Comparison of ENCODE assay signal across 23 cellular contexts in genomic region chr3:129610276-129610675, GRCh38. TPM values are rescaled to one million over a fixed set of nuclear protein-coding genes. Genes with fewer than 3 reads are reported as not detected.
A peak's percentile ranks its signal among the peaks of the same experiment; 100 is the strongest.
DNase-seq lines count a peak whose midpoint lies in the region; ATAC-seq and TF ChIP-seq lines count a peak whose summit lies in the region.
"Had no signal": no experiment of that assay in that cellular context is flagged by ENCODE, and none has a peak within 500 bp of the region (broad histone marks: within the 10 kb centered on the region; RNA-seq: fewer than 3 reads in every experiment).

No MANE protein-coding gene starts in this region.

- H2AK5ac ChIP-seq in trophoblast cell (ENCODE audit: low read length), result peak overlapping the region; percentile 71

- H3K23ac ChIP-seq in trophoblast cell (ENCODE audit: low read length), result no peak overlapping the region

- H3K27me3 ChIP-seq in ACC112 (ENCODE audit: insufficient read depth, low read length), result no peaks in the 10 kb centered on the region
- no peaks in the 10 kb centered on the region for H3K27me3 ChIP-seq in ascending aorta
- H3K27me3 ChIP-seq in left ventricle myocardium inferior (ENCODE audit: low read depth), result peaks cover 10% of the 10 kb centered on the region
- H3K27me3 ChIP-seq in trophoblast cell (ENCODE audit: insufficient read depth, low read length), result no peaks in the 10 kb centered on the region

- DNase-seq in ascending aorta (ENCODE audit: low spot score in 2 of 2), result no peak
- DNase-seq in left ventricle myocardium inferior, result no peak
- DNase-seq in trophoblast cell, result no peak
- no peak for DNase-seq in NCI-H1436 treated with DMSO at 0.1 percent for 48 hours (lab: John Stamatoyannopoulos, UW)
- DNase-seq in amygdala (lab: John Stamatoyannopoulos, UW), result no peak
- DNase-seq in H4 (ENCODE audit: low spot score), result no peak
- DNase-seq: ACHN; activated B cell treated with CpG ODN at 0.5 μM for 24 hours; activated CD4-positive, alpha-beta memory T cell treated with anti-CD3 and anti-CD28 coated beads for 36 hours; activated effector memory CD4-positive, alpha-beta T cell treated with anti-CD3 and anti-CD28 coated beads, Interleukin-2, amount 50 U/mL, for 16 hours; activated naive CD8-positive, alpha-beta T cell treated with anti-CD3 and anti-CD28 coated beads, Interleukin-2, amount 50 U/mL, for 24 hours; activated T-cell treated with anti-CD3 and anti-CD28 coated beads for 4 hours; KBM-7; NCI-H526 treated with DMSO at 0.1 percent for 48 hours; RPMI8226; SK-N-SH; stimulated activated CD4-positive, alpha-beta T cell treated with anti-CD3 and anti-CD28 coated beads, Interleukin-4, amount 100 ng/mL, for 24 hours had no signal

- H3K14ac ChIP-seq in trophoblast cell (ENCODE audit: low read length), result peak overlapping the region; percentile 45

- no peak overlapping the region for H2AFZ ChIP-seq in ACC112 (ENCODE audit: low read length, unreplicated experiment)
- H2AFZ ChIP-seq in trophoblast cell (ENCODE audit: insufficient read depth, low read length, poor library complexity), result peak overlapping the region; percentile 15
- H2AFZ ChIP-seq: neural progenitor cell had no signal

- TF ChIP-seq CTCF in ascending aorta (IDR thresholded peaks at IDR 0.05), result no peak
- no peak for TF ChIP-seq CTCF in left ventricle myocardium inferior (IDR thresholded peaks at IDR 0.05; ENCODE audit: borderline replicate concordance)

- H3K4me2 ChIP-seq in trophoblast cell (ENCODE audit: low read length), result no peak overlapping the region
- H3K4me2 ChIP-seq: neural progenitor cell, SK-N-SH had no signal

- H3K79me2 ChIP-seq in ACC112 (ENCODE audit: control insufficient read depth, insufficient read depth, low read length, unreplicated experiment) (peaks cover 10% of the 10 kb centered on the region), trophoblast cell (ENCODE audit: control insufficient read depth, insufficient read depth, low read length, poor library complexity) (peaks cover 24% of the 10 kb centered on the region)

- peak overlapping the region; percentile 94 for H2BK12ac ChIP-seq in trophoblast cell (ENCODE audit: low read length)

- H3K4me3 ChIP-seq in ACC112 (ENCODE audit: low read depth, low read length), result no peak overlapping the region
- H3K4me3 ChIP-seq in ascending aorta, result no peak overlapping the region
- no peak overlapping the region for H3K4me3 ChIP-seq in left ventricle myocardium inferior
- no peak overlapping the region for H3K4me3 ChIP-seq in trophoblast cell (ENCODE audit: low read depth, low read length)
- H3K4me3 ChIP-seq: coronary artery, left lung, neural progenitor cell had no signal

- no peaks in the 10 kb centered on the region for H3K36me3 ChIP-seq in ACC112 (ENCODE audit: insufficient read depth, low read length)
- no peaks in the 10 kb centered on the region for H3K36me3 ChIP-seq in ascending aorta
- no peaks in the 10 kb centered on the region for H3K36me3 ChIP-seq in left ventricle myocardium inferior
- H3K36me3 ChIP-seq in trophoblast cell (ENCODE audit: control insufficient read depth in 1 of 2, insufficient read depth in 2 of 2, low read length in 2 of 2), result no peaks in the 10 kb centered on the region
- H3K36me3 ChIP-seq: left lung, neural progenitor cell had no signal

- H3K9me3 ChIP-seq in ascending aorta, result no peaks in the 10 kb centered on the region
- H3K9me3 ChIP-seq in left ventricle myocardium inferior (replicated peaks), result no peaks in the 10 kb centered on the region
- peaks cover 3% of the 10 kb centered on the region for H3K9me3 ChIP-seq in trophoblast cell (ENCODE audit: insufficient read depth, low read depth, low read length)
- H3K9me3 ChIP-seq: left lung, SK-N-SH had no signal

- H3K79me1 ChIP-seq in trophoblast cell (ENCODE audit: low read length), result peaks cover 64% of the 10 kb centered on the region

- H3K27ac ChIP-seq in ACC112 (ENCODE audit: low read depth, low read length) (peak overlapping the region; percentile 37; the same call in 1 of the 2 replicates), ascending aorta (peak overlapping the region; percentile 14 to 94), left ventricle myocardium inferior (replicated peaks) (peak overlapping the region; percentile 97), trophoblast cell (ENCODE audit: low read depth, low read length) (peak overlapping the region; percentile 80)
- H3K27ac ChIP-seq: C4-2B, neural progenitor cell had no signal

- H2BK120ac ChIP-seq in trophoblast cell (ENCODE audit: insufficient read depth, low read length, poor library complexity), result peak overlapping the region; percentile 93

- H3K9ac ChIP-seq in trophoblast cell (ENCODE audit: low read length), result no peak overlapping the region
- H3K9ac ChIP-seq: neural progenitor cell, SK-N-SH had no signal

- H3K4me1 ChIP-seq in ACC112 (ENCODE audit: control insufficient read depth, insufficient read depth, low read length, unreplicated experiment) (peaks cover 40% of the 10 kb centered on the region), ascending aorta (peaks cover 13 to 47% of the 10 kb centered on the region in 2 donors), left ventricle myocardium inferior (peaks cover 92% of the 10 kb centered on the region), trophoblast cell (ENCODE audit: control insufficient read depth in 1 of 2, insufficient read depth in 2 of 2, low read length in 2 of 2) (peaks cover 45 to 54% of the 10 kb centered on the region in 2 experiments)

- peak overlapping the region; percentile 49 for H3K4ac ChIP-seq in trophoblast cell (ENCODE audit: low read depth, low read length)

- intact Hi-C loops in ascending aorta (cut with DNase I) (no loop called here), left ventricle myocardium inferior (cut with micrococcal nuclease) (no loop called here)

- no peak overlapping the region for H4K12ac ChIP-seq in trophoblast cell (ENCODE audit: low read depth, low read length)

- H3K18ac ChIP-seq in trophoblast cell (ENCODE audit: low read length), result peak overlapping the region; percentile 36

- WGBS in trophoblast cell (ENCODE audit: extremely low coverage, insufficient coverage, insufficient read length), result no CpG with 5 or more reads among the region's 10 CpGs

- peak overlapping the region; percentile 87 for H4K91ac ChIP-seq in trophoblast cell (ENCODE audit: low read depth, low read length)

- H4K8ac ChIP-seq in trophoblast cell (ENCODE audit: low read depth, low read length), result peak overlapping the region; percentile 26

- ATAC-seq in GM19455 (IDR thresholded peaks at IDR 0.05; ENCODE audit: unreplicated experiment), result no peak
- ATAC-seq: activated naive CD8-positive, alpha-beta T cell treated with anti-CD3 and anti-CD28 coated beads, Interleukin-2, amount 50 U/mL, for 24 hours; left lung had no signal

- H2BK5ac ChIP-seq in trophoblast cell (ENCODE audit: low read depth, low read length, poor library complexity), result peak overlapping the region; percentile 81

RNA-seq across cellular contexts. Expression of gene PLXND1, which starts 3.8 kb away (rescaled TPM):
- total RNA-seq in ascending aorta (407 TPM), left ventricle myocardium inferior (45.5 TPM)
- polyA plus RNA-seq in trophoblast cell (2013), result 282 and 293 TPM in 2 replicates
- total RNA-seq in H4 (2014; rRNA removed; shearing (Covaris generic)), result 40.4 and 65.3 TPM in 2 replicates

Comparison
In these comparisons a context has a peak if more than half of its experiments do, and no peak if none do; other contexts are left out.
1. H3K27ac ChIP-seq: peak in every context shown above with its lines; median percentile 97 in left ventricle myocardium inferior; 80 in trophoblast cell; 54 in ascending aorta; 37 in ACC112.